In the genomic region with DNA sequence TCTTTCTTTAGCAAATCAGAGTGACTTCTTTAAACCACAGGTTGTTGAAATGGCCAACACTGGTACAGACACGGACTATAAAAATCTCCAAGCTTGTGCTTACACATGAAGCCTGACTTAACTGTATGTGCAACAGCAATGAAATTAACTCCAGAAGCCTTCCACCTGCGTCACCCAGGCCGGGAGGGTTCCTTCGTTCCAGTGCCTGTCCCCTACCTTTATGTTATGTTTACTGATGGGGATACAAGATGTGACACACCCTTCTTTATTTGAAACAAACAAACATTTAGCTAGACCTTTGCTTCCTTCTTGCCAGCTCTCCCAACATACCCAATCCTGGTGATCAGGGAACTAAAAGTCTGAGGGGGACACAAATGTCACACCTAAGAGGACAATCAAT, we compare ENCODE assay signal across 14 cellular contexts.
A peak's percentile ranks its signal among the peaks of the same experiment; 100 is the strongest.
DNase-seq lines count a peak whose midpoint lies in the region; ATAC-seq, FAIRE-seq and TF ChIP-seq lines count a peak whose summit lies in the region.
"Had no signal": no experiment of that assay in that cellular context is flagged by ENCODE, and none has a peak within 500 bp of the region (broad histone marks: within the 10 kb centered on the region; RNA-seq: fewer than 3 reads in every experiment).

No MANE protein-coding gene starts in this region.

- H3K9me3 Mint-ChIP-seq in CD4-positive, alpha-beta T cell: no peaks in the 10 kb centered on the region
- H3K9me3 Mint-ChIP-seq in endothelial cell (ENCODE audit: unreplicated experiment): no peaks in the 10 kb centered on the region
- H3K9me3 Mint-ChIP-seq: CD14-positive monocyte had no signal

- H3K27me3 Mint-ChIP-seq in CD4-positive, alpha-beta T cell: no peaks in the 10 kb centered on the region
- H3K27me3 Mint-ChIP-seq in endothelial cell (ENCODE audit: unreplicated experiment): peaks cover 7% of the 10 kb centered on the region

- no peaks in the 10 kb centered on the region for H3K4me1 Mint-ChIP-seq in CD4-positive, alpha-beta T cell (ENCODE audit: low read depth)
- peaks cover 25% of the 10 kb centered on the region for H3K4me1 Mint-ChIP-seq in endothelial cell (ENCODE audit: unreplicated experiment)
- H3K4me1 Mint-ChIP-seq: CD14-positive monocyte, GM23338 had no signal

- peaks cover 7 to 38% of the 10 kb centered on the region in 2 donors for H3K36me3 ChIP-seq in small intestine (ENCODE audit: control insufficient read depth in 2 of 2, insufficient read depth in 2 of 2, low read length in 2 of 2)

- no peak for DNase-seq in CD4-positive, alpha-beta T cell
- DNase-seq in endothelial cell (ENCODE audit: low spot score) (no peak), small intestine (peak; percentile 5), OCI-M2 (lab: John Stamatoyannopoulos, UW; ENCODE audit: unreplicated experiment) (no peak)
- DNase-seq: Calu3, DMS 273 treated with DMSO at 0.1 percent for 48 hours, H7 had no signal

- no peaks in the 10 kb centered on the region for H3K4me1 ChIP-seq in small intestine (ENCODE audit: control insufficient read depth in 2 of 2, insufficient read depth in 1 of 2, low read depth in 1 of 2, low read length in 1 of 2)

- intact Hi-C loops in CD4-positive, alpha-beta T cell (cut with DNase I, micrococcal nuclease): no loop called here

- CTCF ChIA-PET in CD4-positive, alpha-beta T cell (lab: Charles Lee): no interaction called here

- H3K9me3 ChIP-seq in CD4-positive, alpha-beta T cell (ENCODE audit: control insufficient read depth, low read length): no peaks in the 10 kb centered on the region
- no peaks in the 10 kb centered on the region for H3K9me3 ChIP-seq in small intestine (ENCODE audit: control insufficient read depth, low read depth)

- no peaks in the 10 kb centered on the region for H3K27me3 ChIP-seq in CD4-positive, alpha-beta T cell (ENCODE audit: control insufficient read depth, insufficient read depth, low read length)
- no peaks in the 10 kb centered on the region for H3K27me3 ChIP-seq in small intestine (ENCODE audit: control insufficient read depth in 2 of 2, insufficient read depth in 2 of 2, low read length in 2 of 2)

- H3K4me3 ChIP-seq in small intestine (ENCODE audit: low read depth in 1 of 2, low read length in 2 of 2): no peak overlapping the region
- H3K4me3 ChIP-seq: GM12878, GM23338 had no signal

- H3K4me3 Mint-ChIP-seq in CD4-positive, alpha-beta T cell: no peak overlapping the region
- peak overlapping the region; percentile 33 for H3K4me3 Mint-ChIP-seq in endothelial cell (ENCODE audit: unreplicated experiment)
- H3K4me3 Mint-ChIP-seq: CD14-positive monocyte, GM23338 had no signal

- no peak for FAIRE-seq in small intestine (lab: Jason Lieb, UNC)
- FAIRE-seq: GM12878, GM18507 had no signal

- POLR2A ChIA-PET in CD4-positive, alpha-beta T cell (lab: Charles Lee): interaction anchor here (0.6 kb wide), 1 partner anchor 52 kb away, joined by 3 read pairs; no protein-coding TSS in a partner anchor

- peaks cover 74% of the 10 kb centered on the region for H3K36me3 Mint-ChIP-seq in CD4-positive, alpha-beta T cell (ENCODE audit: low read depth)
- peaks cover 66% of the 10 kb centered on the region for H3K36me3 Mint-ChIP-seq in endothelial cell (ENCODE audit: low read depth, unreplicated experiment)

- WGBS in small intestine, 3 donors: 76 to 88% (median 83%) methylated on average over 4 of the region's 4 CpGs

- H3K27ac Mint-ChIP-seq in CD4-positive, alpha-beta T cell: peak overlapping the region; percentile 59
- H3K27ac Mint-ChIP-seq in endothelial cell (ENCODE audit: unreplicated experiment): no peak overlapping the region
- H3K27ac Mint-ChIP-seq: GM23338 had no signal

- peak overlapping the region; percentile 4; the same call in 1 of the 2 replicates for H3K27ac ChIP-seq in 22Rv1
- H3K27ac ChIP-seq in CD4-positive, alpha-beta T cell (ENCODE audit: low read depth, low read length): no peak overlapping the region
- no peak overlapping the region for H3K27ac ChIP-seq in small intestine (ENCODE audit: low read depth in 1 of 2, low read length in 1 of 2)
- H3K27ac ChIP-seq: HL-60 had no signal

- no peak for TF ChIP-seq CTCF in 22Rv1 (IDR thresholded peaks at IDR 0.05)
- no peak for TF ChIP-seq CTCF in CD4-positive, alpha-beta T cell (IDR thresholded peaks at IDR 0.05)
- no peak for TF ChIP-seq CTCF in endothelial cell (IDR thresholded peaks at IDR 0.05; ENCODE audit: unreplicated experiment)

- ATAC-seq in CD4-positive, alpha-beta T cell (ENCODE audit: poor library complexity): no peak
- ATAC-seq in GM18511 (IDR thresholded peaks at IDR 0.05; ENCODE audit: unreplicated experiment): no peak
- ATAC-seq: GM12878, GM23338 had no signal
